In genomic region chr2:43227830-43228280, GRCh38 we compare ENCODE assay signal across 9 cellular contexts. TPM values are rescaled to one million over a fixed set of nuclear protein-coding genes. Genes with fewer than 3 reads are reported as not detected.
A peak's percentile ranks its signal among the peaks of the same experiment; 100 is the strongest.
DNase-seq lines count a peak whose midpoint lies in the region; ATAC-seq, FAIRE-seq and TF ChIP-seq lines count a peak whose summit lies in the region.
"Had no signal": no experiment of that assay in that cellular context is flagged by ENCODE, and none has a peak within 500 bp of the region (broad histone marks: within the 10 kb centered on the region; RNA-seq: fewer than 3 reads in every experiment).

No MANE protein-coding gene starts in this region.

- no peak for DNase-seq in T-helper 1 cell
- no peak for DNase-seq in right cardiac atrium
- peak; percentile 90 for DNase-seq in small intestine
- DNase-seq in medulla oblongata (ENCODE audit: extremely low spot score): no peak

- H3K27me3 ChIP-seq in right cardiac atrium (ENCODE audit: control insufficient read depth, insufficient read depth) (no peaks in the 10 kb centered on the region), small intestine (ENCODE audit: control insufficient read depth in 2 of 2, insufficient read depth in 2 of 2, low read length in 2 of 2) (no peaks in the 10 kb centered on the region)

- H3K27ac ChIP-seq in VCaP (peak overlapping the region; percentile 99), right cardiac atrium (ENCODE audit: low read length) (peak overlapping the region; percentile 87), small intestine (ENCODE audit: low read depth in 1 of 2, low read length in 1 of 2) (peak overlapping the region; percentile 98 to 100)

- 0 out of 2 replicates have a peak, but pooled peaks have one; percentile 1 for TF ChIP-seq CTCF in VCaP (conservative IDR thresholded peaks at IDR 0.05)

- H3K9me3 ChIP-seq in right cardiac atrium (ENCODE audit: control insufficient read depth, low read length): no peaks in the 10 kb centered on the region
- H3K9me3 ChIP-seq in small intestine (ENCODE audit: control insufficient read depth, low read depth): no peaks in the 10 kb centered on the region

- H3K9me3 Mint-ChIP-seq in T-helper 1 cell treated with Interleukin-12 subunit alpha and Interleukin-12 subunit beta and Interleukin-4 antibody, amounts not matched to agents 30 μg/mL and 1 μg/mL, for 36 hours: no peaks in the 10 kb centered on the region

- intact Hi-C loops in right cardiac atrium (cut with DNase I): loop anchor here (2.0 to 10.0 kb wide), 13 partner anchors 51 to 401 kb away; no protein-coding TSS in a partner anchor

- FAIRE-seq in small intestine (lab: Jason Lieb, UNC): no peak
- FAIRE-seq: colon had no signal

- H3K36me3 Mint-ChIP-seq in T-helper 1 cell treated with Interleukin-12 subunit alpha and Interleukin-12 subunit beta and Interleukin-4 antibody, amounts not matched to agents 30 μg/mL and 1 μg/mL, for 36 hours (ENCODE audit: low read depth): peaks cover 36% of the 10 kb centered on the region

- peaks cover 23% of the 10 kb centered on the region for H3K4me1 Mint-ChIP-seq in T-helper 1 cell treated with Interleukin-12 subunit alpha and Interleukin-12 subunit beta and Interleukin-4 antibody, amounts not matched to agents 30 μg/mL and 1 μg/mL, for 36 hours (ENCODE audit: low read depth)

- no peaks in the 10 kb centered on the region for H3K27me3 Mint-ChIP-seq in T-helper 1 cell treated with Interleukin-12 subunit alpha and Interleukin-12 subunit beta and Interleukin-4 antibody, amounts not matched to agents 30 μg/mL and 1 μg/mL, for 36 hours (ENCODE audit: low read depth)

- ATAC-seq in right cardiac atrium: no peak
- no peak for ATAC-seq in GM18511 (IDR thresholded peaks at IDR 0.05; ENCODE audit: unreplicated experiment)
- no peak for ATAC-seq in HG03095 (IDR thresholded peaks at IDR 0.05; ENCODE audit: unreplicated experiment)

- peaks cover 15 to 18% of the 10 kb centered on the region in 2 donors for H3K36me3 ChIP-seq in small intestine (ENCODE audit: control insufficient read depth in 2 of 2, insufficient read depth in 2 of 2, low read length in 2 of 2)

- H3K4me3 Mint-ChIP-seq in T-helper 1 cell treated with Interleukin-12 subunit alpha and Interleukin-12 subunit beta and Interleukin-4 antibody, amounts not matched to agents 30 μg/mL and 1 μg/mL, for 36 hours: peak overlapping the region; percentile 84

- peak overlapping the region; percentile 71 for H3K27ac Mint-ChIP-seq in T-helper 1 cell treated with Interleukin-12 subunit alpha and Interleukin-12 subunit beta and Interleukin-4 antibody, amounts not matched to agents 30 μg/mL and 1 μg/mL, for 36 hours

- under 1% methylated on average over 10 of the region's 10 CpGs for WGBS in right cardiac atrium
- 1 to 3% (median 2%) methylated on average over 10 of the region's 10 CpGs for WGBS in small intestine, 3 donors

- H3K4me1 ChIP-seq in right cardiac atrium (ENCODE audit: control insufficient read depth, insufficient read depth, low read length): peaks cover 4% of the 10 kb centered on the region
- peaks cover 3 to 5% of the 10 kb centered on the region in 2 donors for H3K4me1 ChIP-seq in small intestine (ENCODE audit: control insufficient read depth in 2 of 2, insufficient read depth in 1 of 2, low read depth in 1 of 2, low read length in 1 of 2)

- H3K4me3 ChIP-seq in right cardiac atrium (ENCODE audit: low read length) (peak overlapping the region; percentile 95), small intestine (ENCODE audit: low read depth in 1 of 2, low read length in 2 of 2) (peak overlapping the region; percentile 91 to 92)

RNA-seq across cellular contexts. Expression of gene ZFP36L2, which starts 1.4 kb away (rescaled TPM):
- 10 to 100 TPM; 62.1 to 73.0 (median 68.1) TPM for total RNA-seq in right cardiac atrium
- 40.3 TPM for polyA plus RNA-seq in right cardiac atrium
- 10 to 100 TPM; 62.1 to 98.9 (median 98.8) TPM for polyA plus RNA-seq in small intestine
